9 cellular contexts compared by ENCODE assay signal in the genomic region with DNA sequence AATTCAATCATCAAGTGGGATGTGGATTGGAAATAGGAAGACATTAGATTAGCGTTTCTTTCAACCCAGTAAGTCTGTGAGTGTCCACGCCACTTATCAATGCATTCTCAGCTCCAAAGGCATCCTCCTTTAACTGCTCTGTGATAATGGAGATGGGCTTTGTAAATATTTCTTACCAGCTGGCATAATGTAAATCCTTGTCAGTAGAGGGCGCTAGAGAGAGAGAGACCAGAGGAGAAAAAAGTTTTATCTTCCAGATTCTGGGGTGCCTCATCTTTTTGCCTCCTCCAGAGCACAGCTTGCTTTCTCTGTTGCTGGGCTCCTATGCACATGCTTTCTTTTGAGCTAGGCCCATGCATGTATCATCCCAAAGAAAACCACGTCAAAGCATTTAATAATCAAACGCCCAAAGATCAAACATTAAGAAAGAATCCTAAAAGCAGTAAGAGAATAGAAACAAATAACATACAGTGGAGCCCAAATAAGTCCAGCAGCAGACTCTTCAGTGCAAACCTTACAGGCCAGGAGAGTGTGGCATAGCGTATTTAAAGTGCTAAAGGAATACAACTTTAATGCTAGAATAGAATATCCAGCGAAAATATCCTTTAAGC. TPM values are rescaled to one million over a fixed set of nuclear protein-coding genes. Genes with fewer than 3 reads are reported as not detected.
DNase-seq lines count a peak whose midpoint lies in the region; ATAC-seq and TF ChIP-seq lines count a peak whose summit lies in the region.
"Had no signal": no experiment of that assay in that cellular context is flagged by ENCODE, and none has a peak within 500 bp of the region (broad histone marks: within the 10 kb centered on the region; RNA-seq: fewer than 3 reads in every experiment).

No MANE protein-coding gene starts in this region.

- peak in 2 of 3 donors; percentile 62 to 72 for DNase-seq in CD4-positive, CD25-positive, alpha-beta regulatory T cell
- DNase-seq in GM13977 (ENCODE audit: low spot score) (peak; percentile 54), NCI-H526 treated with DMSO at 0.1 percent for 48 hours (lab: John Stamatoyannopoulos, UW) (peak; percentile 20), mammary epithelial cell (peak; percentile 27), occipital lobe (lab: John Stamatoyannopoulos, UW) (no peak), cerebellum (ENCODE audit: low spot score) (no peak)

- no peaks in the 10 kb centered on the region for H3K27me3 Mint-ChIP-seq in CD4-positive, CD25-positive, alpha-beta regulatory T cell
- H3K27me3 Mint-ChIP-seq in nephron (ENCODE audit: low read depth): no peaks in the 10 kb centered on the region

- no TSS peak for BruUV-seq in mammary epithelial cell (replicated peaks; lab: Mats Ljungman, UMichigan)

- no peaks in the 10 kb centered on the region for H3K36me3 Mint-ChIP-seq in CD4-positive, CD25-positive, alpha-beta regulatory T cell
- no peaks in the 10 kb centered on the region for H3K36me3 Mint-ChIP-seq in nephron (ENCODE audit: low read depth)

- no peak overlapping the region for H3K4me3 ChIP-seq in CD4-positive, CD25-positive, alpha-beta regulatory T cell (ENCODE audit: low read depth, low read length)
- H3K4me3 ChIP-seq in mammary epithelial cell (replicated peaks in 1 of 3; ENCODE audit: insufficient read depth in 1 of 3, low read depth in 2 of 3, low read length in 3 of 3): no peak overlapping the region
- H3K4me3 ChIP-seq: SJSA1 had no signal

- ATAC-seq in CD4-positive, CD25-positive, alpha-beta regulatory T cell (ENCODE audit: low read depth in 2 of 2): peak in 1 of 2 donors; percentile 42
- no peak for ATAC-seq in GM18519 (IDR thresholded peaks at IDR 0.05; ENCODE audit: low FRiP score, unreplicated experiment)

- H3K9ac ChIP-seq in mammary epithelial cell (ENCODE audit: insufficient read depth, low read length): no peak overlapping the region

- no peaks in the 10 kb centered on the region for H3K4me1 ChIP-seq in CD4-positive, CD25-positive, alpha-beta regulatory T cell (ENCODE audit: control insufficient read depth, insufficient read depth, low read length, poor library complexity, severe bottlenecking)
- peaks cover 8% of the 10 kb centered on the region for H3K4me1 ChIP-seq in mammary epithelial cell (ENCODE audit: insufficient read depth, low read length)

- H3K4me3 Mint-ChIP-seq in CD4-positive, CD25-positive, alpha-beta regulatory T cell: no peak overlapping the region
- no peak overlapping the region for H3K4me3 Mint-ChIP-seq in nephron

- no peak overlapping the region for H3K27ac ChIP-seq in CD4-positive, CD25-positive, alpha-beta regulatory T cell (ENCODE audit: insufficient read depth, low read length, poor library complexity, severe bottlenecking)
- H3K27ac ChIP-seq in mammary epithelial cell (ENCODE audit: insufficient read depth, low read depth, low read length): no peak overlapping the region
- H3K27ac ChIP-seq: SJSA1 had no signal

- in situ Hi-C loops in GM13977 (cut with MboI; ENCODE audit: low pct_unique_long_range_greater_than_20kb, low sequenced_read_pairs, unreplicated experiment) (no loop called here), mammary epithelial cell (cut with MboI; ENCODE audit: low sequenced_read_pairs in 2 of 2) (loop anchor here (25.0 kb wide), 1 partner anchor 721 kb away; no protein-coding TSS in a partner anchor)

- CTCF ChIA-PET in mammary epithelial cell (lab: Charles Lee; ENCODE audit: low non-redundant PET): interaction anchor here (0.6 kb wide), 2 partner anchors 9 to 91 kb away, joined by 3 read pairs; a partner anchor contains a TSS

- H2AFZ ChIP-seq in mammary epithelial cell (ENCODE audit: low read depth, low read length): no peak overlapping the region

- TF ChIP-seq CTCF in GM13977 (IDR thresholded peaks at IDR 0.05; ENCODE audit: extremely low read depth, insufficient read depth, missing control alignments): peak; percentile 58
- TF ChIP-seq CTCF in mammary epithelial cell (conservative IDR thresholded peaks at IDR 0.05 in 1 of 2, IDR thresholded peaks at IDR 0.05 in 1 of 2; ENCODE audit: extremely low read depth in 1 of 2, insufficient read depth in 1 of 2, low read depth in 1 of 2, low read length in 2 of 2): peak; percentile 34 to 53
- peak in 2 of 3 experiments; percentile 27 to 41 for TF ChIP-seq CTCF in nephron (IDR thresholded peaks at IDR 0.05; ENCODE audit: unreplicated experiment in 3 of 3)

- peak overlapping the region in 2 of 3 donors; percentile 10 to 52 for H3K27ac Mint-ChIP-seq in CD4-positive, CD25-positive, alpha-beta regulatory T cell
- no peak overlapping the region for H3K27ac Mint-ChIP-seq in nephron

- no peaks in the 10 kb centered on the region for H3K27me3 ChIP-seq in CD4-positive, CD25-positive, alpha-beta regulatory T cell (ENCODE audit: control insufficient read depth, insufficient read depth, low read length)
- H3K27me3 ChIP-seq in mammary epithelial cell (ENCODE audit: insufficient read depth, low read length): no peaks in the 10 kb centered on the region
- H3K27me3 ChIP-seq: SJSA1 had no signal

- intact Hi-C loops in mammary epithelial cell (cut with micrococcal nuclease): loop anchor here (1.0 kb wide), 1 partner anchor 33 kb away; no protein-coding TSS in a partner anchor

- no peaks in the 10 kb centered on the region for H4K20me1 ChIP-seq in mammary epithelial cell (ENCODE audit: insufficient read depth, low read length)

- H3K79me2 ChIP-seq in mammary epithelial cell (ENCODE audit: insufficient read depth, low read length): no peaks in the 10 kb centered on the region

- H3K4me2 ChIP-seq in mammary epithelial cell (ENCODE audit: insufficient read depth, low read depth, low read length): no peak overlapping the region

- no peaks in the 10 kb centered on the region for H3K9me3 ChIP-seq in CD4-positive, CD25-positive, alpha-beta regulatory T cell (ENCODE audit: control insufficient read depth in 2 of 2, low read length in 2 of 2)
- H3K9me3 ChIP-seq in mammary epithelial cell (replicated peaks; ENCODE audit: insufficient read depth, low read length): no peaks in the 10 kb centered on the region
- H3K9me3 ChIP-seq: SJSA1 had no signal

- H3K36me3 ChIP-seq in CD4-positive, CD25-positive, alpha-beta regulatory T cell (ENCODE audit: control insufficient read depth, insufficient read depth, low read length): no peaks in the 10 kb centered on the region
- no peaks in the 10 kb centered on the region for H3K36me3 ChIP-seq in mammary epithelial cell (ENCODE audit: insufficient read depth, low read length)
- H3K36me3 ChIP-seq: SJSA1 had no signal

- dilution Hi-C loops in mammary epithelial cell (cut with HindIII; ENCODE audit: low sequenced_read_pairs): no loop called here

- WGBS in mammary epithelial cell (ENCODE audit: low coverage, missing lambda C conversion rate): 42% methylated on average over 7 of the region's 7 CpGs

- peaks cover 4 to 13% (median 8%) of the 10 kb centered on the region in 4 donors for H3K4me1 Mint-ChIP-seq in CD4-positive, CD25-positive, alpha-beta regulatory T cell
- no peaks in the 10 kb centered on the region for H3K4me1 Mint-ChIP-seq in nephron

- H3K9me3 Mint-ChIP-seq in CD4-positive, CD25-positive, alpha-beta regulatory T cell: no peaks in the 10 kb centered on the region
- H3K9me3 Mint-ChIP-seq in nephron: peaks cover 12% of the 10 kb centered on the region

RNA-seq across cellular contexts. Expression of a gene that starts 9.6 kb away (rescaled TPM):
- total RNA-seq in CD4-positive, CD25-positive, alpha-beta regulatory T cell: 61.1 TPM
- 10 to 100 TPM; 17.9 to 38.5 (median 26.2) TPM for polyA plus RNA-seq in CD4-positive, CD25-positive, alpha-beta regulatory T cell
- total RNA-seq in mammary epithelial cell (10 to 100 TPM; 17.5 to 26.3 TPM), occipital lobe (29.0 TPM), cerebellum (28.9 TPM)
- polyA plus RNA-seq in mammary epithelial cell: 15.2 TPM
- 10.4 TPM for polyA minus RNA-seq in mammary epithelial cell

Comparison
In these comparisons a context has a peak if more than half of its experiments do, and no peak if none do; other contexts are left out.
1. DNase-seq: peak in CD4-positive, CD25-positive, alpha-beta regulatory T cell (2 of 3), GM13977 (single experiment), NCI-H526 treated with DMSO at 0.1 percent for 48 hours (single experiment) and mammary epithelial cell (single experiment); none in occipital lobe (single experiment) and cerebellum (single experiment).
2. H3K27ac Mint-ChIP-seq: peak in CD4-positive, CD25-positive, alpha-beta regulatory T cell (2 of 3); none in nephron (0 of 3).
3. Peak in every context shown above with its lines, with median percentiles within 50 percentile points of each other: CTCF ChIP-seq.